1 cellular context compared by ENCODE assay signal in genomic region chr7:104923010-104923421, GRCh38.
TF ChIP-seq lines count a peak whose summit lies in the region.

No MANE protein-coding gene starts in this region.

TF ChIP-seq in HepG2, 621 proteins besides CTCF, POLR2A, EP300 and RAD21 (continued from another document and continues in another):
- TF ChIP-seq KIAA2018 (CRISPR knock-in tag; IDR thresholded peaks at IDR 0.05; ENCODE audit: borderline replicate concordance) (no peak), FOSL1 (CRISPR knock-in tag; IDR thresholded peaks at IDR 0.05; ENCODE audit: borderline replicate concordance) (no peak), FOXK2 (IDR thresholded peaks at IDR 0.05) (no peak), SKI (IDR thresholded peaks at IDR 0.05; ENCODE audit: partially characterized antibody) (no peak), HMGXB4 (CRISPR knock-in tag; IDR thresholded peaks at IDR 0.05; ENCODE audit: borderline replicate concordance in 1 of 2, low read depth in 1 of 2) (0 out of 4 replicates have a peak, but pooled peaks of 1 of the 2 experiments have one; percentile 31), TRIM22 (IDR thresholded peaks at IDR 0.05) (no peak), ATF5 (CRISPR knock-in tag; IDR thresholded peaks at IDR 0.05; ENCODE audit: low read depth) (no peak), ATF2 (CRISPR knock-in tag; IDR thresholded peaks at IDR 0.05) (no peak), FOXA3 (CRISPR knock-in tag; IDR thresholded peaks at IDR 0.05) (0 out of 2 replicates have a peak, but pooled peaks have one; percentile 33), ZNF629 (CRISPR knock-in tag; conservative IDR thresholded peaks at IDR 0.05) (no peak), HHEX (CRISPR knock-in tag; IDR thresholded peaks at IDR 0.05) (0 out of 2 replicates have a peak, but pooled peaks have one; percentile 11), ZSCAN31 (CRISPR knock-in tag; IDR thresholded peaks at IDR 0.05; ENCODE audit: low read depth) (no peak), ZBED4 (CRISPR knock-in tag; IDR thresholded peaks at IDR 0.05; ENCODE audit: borderline replicate concordance) (0 out of 2 replicates have a peak, but pooled peaks have one; percentile 59), ZNF142 (CRISPR knock-in tag; IDR thresholded peaks at IDR 0.05) (no peak), GABPB1 (CRISPR knock-in tag; IDR thresholded peaks at IDR 0.05) (no peak), ZNF749 (CRISPR knock-in tag; IDR thresholded peaks at IDR 0.05; ENCODE audit: borderline replicate concordance) (no peak), SALL2 (CRISPR knock-in tag; IDR thresholded peaks at IDR 0.05) (no peak), KLF9 (CRISPR knock-in tag; IDR thresholded peaks at IDR 0.05; ENCODE audit: low read depth) (no peak), LBX2 (CRISPR knock-in tag; IDR thresholded peaks at IDR 0.05; ENCODE audit: borderline replicate concordance) (no peak), NR3C1 (CRISPR knock-in tag; IDR thresholded peaks at IDR 0.05) (no peak), THAP11 (CRISPR knock-in tag; IDR thresholded peaks at IDR 0.05) (peak; percentile 18; the same call in 1 of the 2 replicates), ZNF83 (CRISPR knock-in tag; IDR thresholded peaks at IDR 0.05; ENCODE audit: borderline replicate concordance) (no peak), SP4 (CRISPR knock-in tag; IDR thresholded peaks at IDR 0.05) (no peak), MXD1 (CRISPR knock-in tag; IDR thresholded peaks at IDR 0.05) (no peak), SRSF1 (optimal IDR thresholded peaks at IDR 0.05; ENCODE audit: low read depth, low read length) (no peak), PREB (CRISPR knock-in tag; IDR thresholded peaks at IDR 0.05) (no peak), ZNF616 (CRISPR knock-in tag; IDR thresholded peaks at IDR 0.05; ENCODE audit: low read depth) (no peak)
